Comparison of ENCODE assay signal across 13 cellular contexts in the genomic region with DNA sequence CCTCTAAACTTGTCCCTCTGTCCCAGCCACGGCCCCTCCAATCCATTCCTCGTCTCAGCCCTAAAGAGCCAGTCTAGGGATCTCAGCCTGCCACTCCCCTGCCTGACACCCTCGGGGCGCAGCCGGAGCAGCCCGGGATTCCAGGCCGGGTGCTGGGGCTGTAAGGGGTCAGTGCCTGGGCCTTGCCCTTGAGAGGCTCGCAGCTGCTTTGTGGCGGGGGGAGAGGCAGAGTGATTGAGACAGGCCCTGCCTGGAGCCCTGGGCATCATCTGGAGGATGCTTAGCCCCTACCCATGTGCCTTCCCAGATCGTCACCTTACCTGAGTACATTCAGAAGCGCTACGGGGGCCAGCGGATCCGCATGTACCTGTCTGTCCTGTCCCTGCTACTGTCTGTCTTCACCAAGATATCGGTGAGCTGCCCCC. TPM values are rescaled to one million over a fixed set of nuclear protein-coding genes. Genes with fewer than 3 reads are reported as not detected.
DNase-seq lines count a peak whose midpoint lies in the region; ATAC-seq and TF ChIP-seq lines count a peak whose summit lies in the region.
"Had no signal": no experiment of that assay in that cellular context is flagged by ENCODE, and none has a peak within 500 bp of the region (broad histone marks: within the 10 kb centered on the region; RNA-seq: fewer than 3 reads in every experiment).

No MANE protein-coding gene starts in this region.

- in situ Hi-C loops in Panc1 (cut with HindIII; ENCODE audit: low pct_unique_long_range_greater_than_20kb, low sequenced_read_pairs), result no loop called here

- no peaks in the 10 kb centered on the region for H3K9me2 ChIP-seq in hepatocyte (replicated peaks; ENCODE audit: insufficient read depth)

- no peaks in the 10 kb centered on the region for H3K9me3 ChIP-seq in Panc1 (ENCODE audit: control insufficient read depth, insufficient read depth, low read depth, low read length)
- no peaks in the 10 kb centered on the region for H3K9me3 ChIP-seq in hepatocyte (ENCODE audit: low read depth)

- H3K36me3 ChIP-seq in Panc1 (ENCODE audit: control insufficient read depth, insufficient read depth, low read length) (no peaks in the 10 kb centered on the region), hepatocyte (replicated peaks; ENCODE audit: insufficient read depth, low read depth) (no peaks in the 10 kb centered on the region)

- peak overlapping the region; percentile 43 for H3K27ac Mint-ChIP-seq in activated CD4-positive, alpha-beta T cell treated with anti-CD3 and anti-CD28 coated beads, Interleukin-2, amount 10 ng/mL, durations not matched to agents 7 days and 5 days
- H3K27ac Mint-ChIP-seq in stimulated activated effector memory CD8-positive, alpha-beta T cell treated with anti-CD3 and anti-CD28 coated beads, Interleukin-12 subunit alpha, Interleukin-12 subunit beta, amount 100 ng/mL, for 72 hours, result peak overlapping the region; percentile 68
- H3K27ac Mint-ChIP-seq: CD4-positive, alpha-beta T cell had no signal

- no peak for DNase-seq in activated CD4-positive, alpha-beta T cell treated with anti-CD3 and anti-CD28 coated beads, Interleukin-2, amount 10 ng/mL, durations not matched to agents 7 days and 5 days
- no peak for DNase-seq in activated CD4-positive, alpha-beta T cell treated with anti-CD3 and anti-CD28 coated beads for 48 hours
- DNase-seq in Panc1 (ENCODE audit: low read depth, low spot score) (no peak), hepatocyte (ENCODE audit: low spot score) (peak; percentile 3), NCI-H526 treated with DMSO at 0.1 percent for 48 hours (lab: John Stamatoyannopoulos, UW) (no peak)
- no peak for DNase-seq in stimulated activated effector memory CD8-positive, alpha-beta T cell treated with anti-CD3 and anti-CD28 coated beads, Interleukin-12 subunit alpha, Interleukin-12 subunit beta, amount 100 ng/mL, for 72 hours (ENCODE audit: low spot score in 2 of 2)
- DNase-seq in stimulated activated CD4-positive, alpha-beta T cell treated with anti-CD3 and anti-CD28 coated beads, Interleukin-15, amount 100 ng/mL, for 24 hours, result no peak
- DNase-seq: DMS79, NCI-H187 treated with DMSO at 0.1 percent for 48 hours, NCI-H446 treated with DMSO at 0.1 percent for 48 hours had no signal

- H2AFZ ChIP-seq in hepatocyte, result no peak overlapping the region

- CTCF ChIA-PET in activated CD4-positive, alpha-beta T cell treated with anti-CD3 and anti-CD28 coated beads, Interleukin-2, amount 10 ng/mL, durations not matched to agents 7 days and 5 days (lab: Charles Lee), result interaction anchor here (0.9 to 2.4 kb wide), 10 partner anchors 21 to 335 kb away, joined by 3 to 12 read pairs (median 6); no protein-coding TSS in a partner anchor
- CTCF ChIA-PET in Panc1 (lab: Charles Lee), result interaction anchor here (1.0 kb wide), 1 partner anchor 453 kb away, joined by 3 read pairs; no protein-coding TSS in a partner anchor

- 90% methylated on average over 15 of the region's 15 CpGs for WGBS in hepatocyte (ENCODE audit: low lambda C conversion rate, missing lambda C conversion rate)

- peaks cover 25% of the 10 kb centered on the region for H3K4me1 Mint-ChIP-seq in activated CD4-positive, alpha-beta T cell treated with anti-CD3 and anti-CD28 coated beads, Interleukin-2, amount 10 ng/mL, durations not matched to agents 7 days and 5 days
- peaks cover 33% of the 10 kb centered on the region for H3K4me1 Mint-ChIP-seq in stimulated activated effector memory CD8-positive, alpha-beta T cell treated with anti-CD3 and anti-CD28 coated beads, Interleukin-12 subunit alpha, Interleukin-12 subunit beta, amount 100 ng/mL, for 72 hours

- no peak overlapping the region for H3K4me3 Mint-ChIP-seq in activated CD4-positive, alpha-beta T cell treated with anti-CD3 and anti-CD28 coated beads, Interleukin-2, amount 10 ng/mL, durations not matched to agents 7 days and 5 days
- no peak overlapping the region for H3K4me3 Mint-ChIP-seq in stimulated activated effector memory CD8-positive, alpha-beta T cell treated with anti-CD3 and anti-CD28 coated beads, Interleukin-12 subunit alpha, Interleukin-12 subunit beta, amount 100 ng/mL, for 72 hours
- H3K4me3 Mint-ChIP-seq: CD4-positive, alpha-beta T cell had no signal

- no peaks in the 10 kb centered on the region for H3K36me3 Mint-ChIP-seq in activated CD4-positive, alpha-beta T cell treated with anti-CD3 and anti-CD28 coated beads, Interleukin-2, amount 10 ng/mL, durations not matched to agents 7 days and 5 days (ENCODE audit: low read depth)
- H3K36me3 Mint-ChIP-seq in stimulated activated effector memory CD8-positive, alpha-beta T cell treated with anti-CD3 and anti-CD28 coated beads, Interleukin-12 subunit alpha, Interleukin-12 subunit beta, amount 100 ng/mL, for 72 hours, result no peaks in the 10 kb centered on the region

- no peaks in the 10 kb centered on the region for H3K9me3 Mint-ChIP-seq in activated CD4-positive, alpha-beta T cell treated with anti-CD3 and anti-CD28 coated beads, Interleukin-2, amount 10 ng/mL, durations not matched to agents 7 days and 5 days
- H3K9me3 Mint-ChIP-seq in stimulated activated effector memory CD8-positive, alpha-beta T cell treated with anti-CD3 and anti-CD28 coated beads, Interleukin-12 subunit alpha, Interleukin-12 subunit beta, amount 100 ng/mL, for 72 hours, result no peaks in the 10 kb centered on the region
- H3K9me3 Mint-ChIP-seq: CD4-positive, alpha-beta T cell had no signal

- no peak overlapping the region for H3K4me2 ChIP-seq in hepatocyte
- H3K4me2 ChIP-seq: KMS-11 had no signal

- H3K27ac ChIP-seq in Panc1 (ENCODE audit: low read length), result no peak overlapping the region; the same call in 1 of the 2 replicates
- no peak overlapping the region for H3K27ac ChIP-seq in hepatocyte
- H3K27ac ChIP-seq: KMS-11 had no signal

- no peaks in the 10 kb centered on the region for H4K20me1 ChIP-seq in hepatocyte (ENCODE audit: insufficient read depth, poor library complexity, severe bottlenecking)

- H3K4me1 ChIP-seq in Panc1 (ENCODE audit: control insufficient read depth, insufficient read depth, low read length), result peaks cover 4% of the 10 kb centered on the region; the same call in 1 of the 2 replicates
- peaks cover 7% of the 10 kb centered on the region for H3K4me1 ChIP-seq in hepatocyte (ENCODE audit: insufficient read depth)

- no peak for TF ChIP-seq CTCF in Panc1 (IDR thresholded peaks at IDR 0.05)
- no peak for TF ChIP-seq CTCF in hepatocyte (IDR thresholded peaks at IDR 0.05; ENCODE audit: poor library complexity)

- H3K4me3 ChIP-seq in Panc1 (ENCODE audit: low read depth in 2 of 2, low read length in 2 of 2) (no peak overlapping the region), hepatocyte (no peak overlapping the region)

- H3K27me3 ChIP-seq in Panc1 (ENCODE audit: control insufficient read depth, insufficient read depth, low read length) (no peaks in the 10 kb centered on the region), hepatocyte (no peaks in the 10 kb centered on the region)

- no peaks in the 10 kb centered on the region for H3K79me2 ChIP-seq in hepatocyte

- no TSS peak for BruUV-seq in Panc1 (replicated peaks; lab: Mats Ljungman, UMichigan)

- no peaks in the 10 kb centered on the region for H3K27me3 Mint-ChIP-seq in activated CD4-positive, alpha-beta T cell treated with anti-CD3 and anti-CD28 coated beads, Interleukin-2, amount 10 ng/mL, durations not matched to agents 7 days and 5 days
- H3K27me3 Mint-ChIP-seq: CD4-positive, alpha-beta T cell had no signal

- ATAC-seq in Panc1 (0 out of 2 replicates have a peak, but pooled peaks have one; percentile 3), HG03097 (IDR thresholded peaks at IDR 0.05; ENCODE audit: low FRiP score, unreplicated experiment) (no peak)
- ATAC-seq in stimulated activated effector memory CD8-positive, alpha-beta T cell treated with anti-CD3 and anti-CD28 coated beads, Interleukin-12 subunit alpha, Interleukin-12 subunit beta, amount 100 ng/mL, for 72 hours, result no peak

- POLR2A ChIA-PET in activated CD4-positive, alpha-beta T cell treated with anti-CD3 and anti-CD28 coated beads, Interleukin-2, amount 10 ng/mL, durations not matched to agents 7 days and 5 days (lab: Charles Lee), result no interaction called here
- POLR2A ChIA-PET in Panc1 (lab: Charles Lee), result no interaction called here

- intact Hi-C loops in Panc1 (cut with micrococcal nuclease; ENCODE audit: unreplicated experiment), result no loop called here

RNA-seq across cellular contexts. Expression of gene SLC5A10, which starts 8.3 kb away (rescaled TPM):
- total RNA-seq in activated CD4-positive, alpha-beta T cell treated with anti-CD3 and anti-CD28 coated beads, Interleukin-2, amount 10 ng/mL, durations not matched to agents 7 days and 5 days, result not detected
- not detected for total RNA-seq in Panc1 (2021; ENCODE audit: unreplicated experiment)
- not detected for polyA plus RNA-seq in Panc1 (2012; ENCODE audit: insufficient read length)
- not detected in 2 replicates for total RNA-seq in hepatocyte
- 0.22 TPM in 1 of 2 replicates, not detected in the other for polyA plus RNA-seq in hepatocyte
- total RNA-seq: CD4-positive, alpha-beta T cell had no signal

RNA-seq across cellular contexts. Expression of gene FAM83G, which starts 44.3 kb away (rescaled TPM):
- total RNA-seq in activated CD4-positive, alpha-beta T cell treated with anti-CD3 and anti-CD28 coated beads, Interleukin-2, amount 10 ng/mL, durations not matched to agents 7 days and 5 days, result 1 to 10 TPM; 7.1 to 9.1 TPM
- 17.3 TPM for total RNA-seq in Panc1 (2021; ENCODE audit: unreplicated experiment)
- polyA plus RNA-seq in Panc1 (2012; ENCODE audit: insufficient read length), result 15.6 TPM
- total RNA-seq in hepatocyte, result 19.3 and 25.4 TPM in 2 replicates
- polyA plus RNA-seq in hepatocyte, result 13.9 and 14.7 TPM in 2 replicates
